Comparison of ENCODE assay signal across 24 cellular contexts in genomic region chr3:42593635-42594034, GRCh38. TPM values are rescaled to one million over a fixed set of nuclear protein-coding genes. Genes with fewer than 3 reads are reported as not detected.
A peak's percentile ranks its signal among the peaks of the same experiment; 100 is the strongest.
DNase-seq lines count a peak whose midpoint lies in the region; ATAC-seq and TF ChIP-seq lines count a peak whose summit lies in the region.
"Had no signal": no experiment of that assay in that cellular context is flagged by ENCODE, and none has a peak within 500 bp of the region (broad histone marks: within the 10 kb centered on the region; RNA-seq: fewer than 3 reads in every experiment).

No MANE protein-coding gene starts in this region.

- H2BK120ac ChIP-seq in H9 (ENCODE audit: low read depth, low read length, poor library complexity, severe bottlenecking), result no peak overlapping the region

- peak overlapping the region; percentile 31 for H3K4me2 ChIP-seq in H9 (ENCODE audit: insufficient read depth, insufficient read length, low read length)
- H3K4me2 ChIP-seq: PC-9 had no signal

- no peaks in the 10 kb centered on the region for H3K27me3 Mint-ChIP-seq in activated CD4-positive, alpha-beta T cell treated with anti-CD3 and anti-CD28 coated beads for 36 hours
- H3K27me3 Mint-ChIP-seq in H9 (ENCODE audit: low read depth), result peaks cover 1% of the 10 kb centered on the region; the same call in 1 of the 2 replicates
- no peaks in the 10 kb centered on the region for H3K27me3 Mint-ChIP-seq in activated T-helper 1 cell treated with anti-CD3 and anti-CD28 coated beads, Interleukin-12 subunit alpha, Interleukin-12 subunit beta, Interleukin-2, Interleukin-4 antibody, amounts not matched to agents 30 ng/mL and 10 ng/mL and 1 ng/mL, durations not matched to agents 14 hours and 24 hours and 36 hours (ENCODE audit: insufficient read depth)
- H3K27me3 Mint-ChIP-seq: activated CD4-positive, alpha-beta T cell treated with anti-CD3 and anti-CD28 coated beads, Interleukin-2, amount 10 ng/mL, durations not matched to agents 24 days and 14 days; stimulated activated naive CD8-positive, alpha-beta T cell treated with anti-CD3 and anti-CD28 coated beads, Interleukin-15, Interleukin-2, amounts not matched to agents 100 ng/mL and 50 ng/mL, for 24 hours had no signal

- no peaks in the 10 kb centered on the region; the same call in 1 of the 2 replicates for H3K79me2 ChIP-seq in H9 (ENCODE audit: insufficient read depth, low read length)

- H2AFZ ChIP-seq in H9 (ENCODE audit: low read length), result no peak overlapping the region
- H2AFZ ChIP-seq: PC-9 had no signal

- no peak overlapping the region for H3K18ac ChIP-seq in H9 (ENCODE audit: insufficient read length, low read depth, low read length)

- H2BK15ac ChIP-seq in H9 (ENCODE audit: low read depth, low read length), result no peak overlapping the region

- H4K5ac ChIP-seq in H9 (ENCODE audit: insufficient read length, low read depth, low read length), result no peak overlapping the region

- no peak overlapping the region for H3T11ph ChIP-seq in H9 (ENCODE audit: low read length)

- H2BK20ac ChIP-seq in H9 (ENCODE audit: low read depth, low read length, poor library complexity, severe bottlenecking), result no peak overlapping the region

- peaks cover 37% of the 10 kb centered on the region for H3K4me1 Mint-ChIP-seq in activated CD4-positive, alpha-beta T cell treated with anti-CD3 and anti-CD28 coated beads for 36 hours
- peaks cover 43 to 54% of the 10 kb centered on the region in 2 experiments for H3K4me1 Mint-ChIP-seq in H9
- H3K4me1 Mint-ChIP-seq in activated T-helper 1 cell treated with anti-CD3 and anti-CD28 coated beads, Interleukin-12 subunit alpha, Interleukin-12 subunit beta, Interleukin-2, Interleukin-4 antibody, amounts not matched to agents 30 ng/mL and 10 ng/mL and 1 ng/mL, durations not matched to agents 14 hours and 24 hours and 36 hours (ENCODE audit: low read depth), result peaks cover 38% of the 10 kb centered on the region

- no peak overlapping the region for H3K56ac ChIP-seq in H9 (ENCODE audit: insufficient read length, low read depth, low read length)

- H3K9me3 ChIP-seq in H9 (ENCODE audit: control insufficient read depth, low read depth, low read length) (no peaks in the 10 kb centered on the region), iPS-20b (ENCODE audit: insufficient read depth, low read depth, low read length) (no peaks in the 10 kb centered on the region), psoas muscle (no peaks in the 10 kb centered on the region), uterus (no peaks in the 10 kb centered on the region)
- H3K9me3 ChIP-seq: thyroid gland had no signal

- no peak overlapping the region for H2BK12ac ChIP-seq in H9 (ENCODE audit: insufficient read length, low read depth, low read length)

- H3K27me3 ChIP-seq in H9 (ENCODE audit: insufficient read depth, low read length) (no peaks in the 10 kb centered on the region), iPS-20b (ENCODE audit: insufficient read depth, low read length) (no peaks in the 10 kb centered on the region), psoas muscle (ENCODE audit: insufficient read depth in 3 of 3, low read length in 2 of 3) (no peaks in the 10 kb centered on the region), uterus (no peaks in the 10 kb centered on the region)
- H3K27me3 ChIP-seq: thyroid gland had no signal

- peaks cover 32% of the 10 kb centered on the region for H3K36me3 Mint-ChIP-seq in activated CD4-positive, alpha-beta T cell treated with anti-CD3 and anti-CD28 coated beads for 36 hours (ENCODE audit: low read depth)
- H3K36me3 Mint-ChIP-seq in H9 (ENCODE audit: insufficient read depth in 1 of 3, low read depth in 3 of 3), result peaks cover 25 to 53% (median 36%) of the 10 kb centered on the region in 3 experiments
- H3K36me3 Mint-ChIP-seq in activated T-helper 1 cell treated with anti-CD3 and anti-CD28 coated beads, Interleukin-12 subunit alpha, Interleukin-12 subunit beta, Interleukin-2, Interleukin-4 antibody, amounts not matched to agents 30 ng/mL and 10 ng/mL and 1 ng/mL, durations not matched to agents 14 hours and 24 hours and 36 hours (ENCODE audit: low read depth), result peaks cover 40% of the 10 kb centered on the region

- H3K27ac ChIP-seq in H9 (ENCODE audit: insufficient read length, low read depth, low read length) (peak overlapping the region; percentile 77), iPS-20b (ENCODE audit: low read length) (peak overlapping the region; percentile 61), psoas muscle (no peak overlapping the region), uterus (no peak overlapping the region)
- H3K27ac ChIP-seq: PC-9, thyroid gland, VCaP had no signal

- no peak overlapping the region for H3K23ac ChIP-seq in H9 (ENCODE audit: insufficient read length, low read depth, low read length)

- no peak overlapping the region for H4K91ac ChIP-seq in H9 (ENCODE audit: insufficient read length, low read depth, low read length)

- H3K4me3 ChIP-seq in iPS-20b (ENCODE audit: low read length) (peak overlapping the region; percentile 37; the same call in 1 of the 2 replicates), psoas muscle (no peak overlapping the region), uterus (no peak overlapping the region)
- H3K4me3 ChIP-seq: PC-9, thyroid gland had no signal

- H3K9ac ChIP-seq in H9 (ENCODE audit: extremely low read depth, insufficient read length, low read length) (no peak overlapping the region), iPS-20b (ENCODE audit: low read depth, low read length) (peak overlapping the region; percentile 46; the same call in 1 of the 2 replicates)

- no peak for DNase-seq in activated CD4-positive, alpha-beta T cell treated with anti-CD3 and anti-CD28 coated beads for 36 hours
- no peak for DNase-seq in activated CD4-positive, alpha-beta T cell treated with anti-CD3 and anti-CD28 coated beads, Interleukin-2, amount 50 U/mL, for 1 hour
- DNase-seq in H9 (no peak), psoas muscle (no peak), uterus (no peak)
- no peak for DNase-seq in activated T-helper 1 cell treated with anti-CD3 and anti-CD28 coated beads, Interleukin-12 subunit alpha, Interleukin-12 subunit beta, Interleukin-2, Interleukin-4 antibody, amounts not matched to agents 30 ng/mL and 10 ng/mL and 1 ng/mL, durations not matched to agents 14 hours and 24 hours and 36 hours (ENCODE audit: low spot score)
- DNase-seq: 8988T; activated CD4-positive, alpha-beta T cell treated with anti-CD3 and anti-CD28 coated beads, Interleukin-2, amount 10 ng/mL, durations not matched to agents 24 days and 14 days; activated effector memory CD4-positive, alpha-beta T cell treated with anti-CD3 and anti-CD28 coated beads, Interleukin-2, amount 50 U/mL, for 16 hours; cerebellar nuclear complex; hypothalamus; NCI-H1694 treated with DMSO at 0.1 percent for 48 hours; NCI-H510A; occipital lobe; PC-9; thyroid gland had no signal

- H3K4me1 ChIP-seq in H9 (ENCODE audit: insufficient read depth, low read length) (no peaks in the 10 kb centered on the region; the same call in 1 of the 2 replicates), iPS-20b (ENCODE audit: insufficient read depth, low read length) (peaks cover 23% of the 10 kb centered on the region), psoas muscle (no peaks in the 10 kb centered on the region), uterus (peaks cover 0 to 4% of the 10 kb centered on the region in 2 donors)

- H2AK5ac ChIP-seq in H9 (ENCODE audit: insufficient read length, low read length), result no peak overlapping the region

- no peak overlapping the region for H3K4me3 Mint-ChIP-seq in activated CD4-positive, alpha-beta T cell treated with anti-CD3 and anti-CD28 coated beads for 36 hours
- peak overlapping the region; percentile 43 to 47; a peak in 4 of 5 replicates for H3K4me3 Mint-ChIP-seq in H9
- no peak overlapping the region for H3K4me3 Mint-ChIP-seq in activated T-helper 1 cell treated with anti-CD3 and anti-CD28 coated beads, Interleukin-12 subunit alpha, Interleukin-12 subunit beta, Interleukin-2, Interleukin-4 antibody, amounts not matched to agents 30 ng/mL and 10 ng/mL and 1 ng/mL, durations not matched to agents 14 hours and 24 hours and 36 hours
- H3K4me3 Mint-ChIP-seq: activated CD4-positive, alpha-beta T cell treated with anti-CD3 and anti-CD28 coated beads, Interleukin-2, amount 10 ng/mL, durations not matched to agents 24 days and 14 days; stimulated activated naive CD8-positive, alpha-beta T cell treated with anti-CD3 and anti-CD28 coated beads, Interleukin-15, Interleukin-2, amounts not matched to agents 100 ng/mL and 50 ng/mL, for 24 hours had no signal

- H2BK5ac ChIP-seq in H9 (ENCODE audit: insufficient read length, low read length), result no peak overlapping the region

- H4K20me1 ChIP-seq in H9 (ENCODE audit: control insufficient read depth, insufficient read depth, insufficient read length), result no peaks in the 10 kb centered on the region

- no peak for TF ChIP-seq POLR2A in uterus (IDR thresholded peaks at IDR 0.05)

- peaks cover 6% of the 10 kb centered on the region for H3K23me2 ChIP-seq in H9 (ENCODE audit: insufficient read length, low read depth, low read length, poor library complexity, severe bottlenecking)

- POLR2A ChIA-PET in activated CD4-positive, alpha-beta T cell treated with anti-CD3 and anti-CD28 coated beads for 36 hours (lab: Charles Lee), result no interaction called here

- H3K14ac ChIP-seq in H9 (ENCODE audit: insufficient read depth, low read length), result no peak overlapping the region

- no peak for ATAC-seq in activated CD4-positive, alpha-beta T cell treated with anti-CD3 and anti-CD28 coated beads for 36 hours
- ATAC-seq in psoas muscle (no peak), GM19395 (IDR thresholded peaks at IDR 0.05; ENCODE audit: unreplicated experiment) (no peak)
- ATAC-seq: HepG2, left lobe of liver, Right ventricle myocardium inferior, SK-N-SH treated with all-trans-retinoic acid at 6 μM for 48 hours had no signal

- no peaks in the 10 kb centered on the region for H3K79me1 ChIP-seq in H9 (ENCODE audit: insufficient read depth, low read depth, low read length, poor library complexity, severe bottlenecking)

- H3K9me3 Mint-ChIP-seq in activated CD4-positive, alpha-beta T cell treated with anti-CD3 and anti-CD28 coated beads for 36 hours (ENCODE audit: low read depth), result no peaks in the 10 kb centered on the region
- H3K9me3 Mint-ChIP-seq in H9, result no peaks in the 10 kb centered on the region
- no peaks in the 10 kb centered on the region for H3K9me3 Mint-ChIP-seq in activated T-helper 1 cell treated with anti-CD3 and anti-CD28 coated beads, Interleukin-12 subunit alpha, Interleukin-12 subunit beta, Interleukin-2, Interleukin-4 antibody, amounts not matched to agents 30 ng/mL and 10 ng/mL and 1 ng/mL, durations not matched to agents 14 hours and 24 hours and 36 hours
- H3K9me3 Mint-ChIP-seq: activated CD4-positive, alpha-beta T cell treated with anti-CD3 and anti-CD28 coated beads, Interleukin-2, amount 10 ng/mL, durations not matched to agents 24 days and 14 days; stimulated activated naive CD8-positive, alpha-beta T cell treated with anti-CD3 and anti-CD28 coated beads, Interleukin-15, Interleukin-2, amounts not matched to agents 100 ng/mL and 50 ng/mL, for 24 hours had no signal

- H3K4ac ChIP-seq in H9 (ENCODE audit: low read depth, low read length), result no peak overlapping the region

- intact Hi-C loops in activated CD4-positive, alpha-beta T cell treated with anti-CD3 and anti-CD28 coated beads for 36 hours (cut with DNase I, micrococcal nuclease), result no loop called here
- intact Hi-C loops in activated T-helper 1 cell treated with anti-CD3 and anti-CD28 coated beads, Interleukin-12 subunit alpha, Interleukin-12 subunit beta, Interleukin-2, Interleukin-4 antibody, amounts not matched to agents 30 ng/mL and 10 ng/mL and 1 ng/mL, durations not matched to agents 14 hours and 24 hours and 36 hours (cut with micrococcal nuclease), result loop anchor here (5.0 kb wide), 1 partner anchor 1029 kb away; the partner anchor contains the start of gene ANO10
- intact Hi-C loops in psoas muscle (cut with DNase I) (no loop called here), uterus (cut with DNase I; ENCODE audit: low total_unique reads) (no loop called here)

- CTCF ChIA-PET in activated CD4-positive, alpha-beta T cell treated with anti-CD3 and anti-CD28 coated beads for 36 hours (lab: Charles Lee), result interaction anchor here (1.3 kb wide), 1 partner anchor 13 kb away, joined by 3 read pairs; no protein-coding TSS in a partner anchor

- no CpG with 5 or more reads among the region's 1 CpG for WGBS in H9 (ENCODE audit: extremely low coverage, insufficient read length, low lambda C conversion rate)
- 95 to 100% (median 100%) methylated on average over 1 of the region's 1 CpG for WGBS in psoas muscle, 3 donors

- no peak overlapping the region for H4K8ac ChIP-seq in H9 (replicated peaks; ENCODE audit: insufficient read length, low read depth, low read length)

- H3K36me3 ChIP-seq in iPS-20b (ENCODE audit: insufficient read depth, low read depth, low read length), result peaks cover 54% of the 10 kb centered on the region
- H3K36me3 ChIP-seq in psoas muscle (ENCODE audit: insufficient read depth in 1 of 2, low read depth in 1 of 2), result peaks cover 0 to 13% of the 10 kb centered on the region in 2 donors
- no peaks in the 10 kb centered on the region for H3K36me3 ChIP-seq in uterus

- H3K27ac Mint-ChIP-seq in activated CD4-positive, alpha-beta T cell treated with anti-CD3 and anti-CD28 coated beads for 36 hours, result peak overlapping the region; percentile 23
- peak overlapping the region; percentile 0 to 92 (median 90); a peak in 5 of 7 replicates for H3K27ac Mint-ChIP-seq in H9
- H3K27ac Mint-ChIP-seq in activated T-helper 1 cell treated with anti-CD3 and anti-CD28 coated beads, Interleukin-12 subunit alpha, Interleukin-12 subunit beta, Interleukin-2, Interleukin-4 antibody, amounts not matched to agents 30 ng/mL and 10 ng/mL and 1 ng/mL, durations not matched to agents 14 hours and 24 hours and 36 hours, result peak overlapping the region; percentile 20
- H3K27ac Mint-ChIP-seq: activated CD4-positive, alpha-beta T cell treated with anti-CD3 and anti-CD28 coated beads, Interleukin-2, amount 10 ng/mL, durations not matched to agents 24 days and 14 days; stimulated activated naive CD8-positive, alpha-beta T cell treated with anti-CD3 and anti-CD28 coated beads, Interleukin-15, Interleukin-2, amounts not matched to agents 100 ng/mL and 50 ng/mL, for 24 hours had no signal

- no peak for TF ChIP-seq CTCF in H9 (conservative IDR thresholded peaks at IDR 0.05)
- no peak for TF ChIP-seq CTCF in psoas muscle (IDR thresholded peaks at IDR 0.05)
- TF ChIP-seq CTCF in uterus (IDR thresholded peaks at IDR 0.05), result no peak

RNA-seq across cellular contexts. Expression of gene SS18L2, which starts 3.0 kb away (rescaled TPM):
- 10 to 100 TPM; 42.0 to 54.5 TPM for total RNA-seq in activated CD4-positive, alpha-beta T cell treated with anti-CD3 and anti-CD28 coated beads for 36 hours
- total RNA-seq in H9 (2021) (92.1 and 97.8 TPM in 2 replicates), psoas muscle (10 to 100 TPM in 1 of 4 donors, 1 to 10 TPM in 3; 8.2 to 11.2 (median 9.5) TPM), uterus (10 to 100 TPM in 3 of 4 donors, 1 to 10 TPM in 1; 7.4 to 20.0 (median 15.7) TPM)
- 66.3 and 67.5 TPM in 2 replicates for total RNA-seq in activated T-helper 1 cell treated with anti-CD3 and anti-CD28 coated beads, Interleukin-12 subunit alpha, Interleukin-12 subunit beta, Interleukin-2, Interleukin-4 antibody, amounts not matched to agents 30 ng/mL and 10 ng/mL and 1 ng/mL, durations not matched to agents 14 hours and 24 hours and 36 hours
- polyA plus RNA-seq in psoas muscle, result 10 to 100 TPM; 16.8 to 31.6 (median 20.1) TPM

RNA-seq across cellular contexts. Expression of gene NKTR, which starts 6.9 kb away (rescaled TPM):
- total RNA-seq in activated CD4-positive, alpha-beta T cell treated with anti-CD3 and anti-CD28 coated beads for 36 hours, result 10 to 100 TPM; 50.8 to 59.2 TPM
- total RNA-seq in H9 (2021) (66.4 and 79.8 TPM in 2 replicates), psoas muscle (10 to 100 TPM; 12.9 to 23.0 (median 17.6) TPM), uterus (100 to 1,000 TPM; 119 to 361 (median 164) TPM)
- total RNA-seq in activated T-helper 1 cell treated with anti-CD3 and anti-CD28 coated beads, Interleukin-12 subunit alpha, Interleukin-12 subunit beta, Interleukin-2, Interleukin-4 antibody, amounts not matched to agents 30 ng/mL and 10 ng/mL and 1 ng/mL, durations not matched to agents 14 hours and 24 hours and 36 hours, result 76.9 and 79.7 TPM in 2 replicates
- polyA plus RNA-seq in psoas muscle, result 10 to 100 TPM in 2 of 3 donors, 1 to 10 TPM in 1; 9.0 to 14.1 (median 11.1) TPM

RNA-seq across cellular contexts. Expression of gene SEC22C, which starts 11.9 kb away (rescaled TPM):
- total RNA-seq in activated CD4-positive, alpha-beta T cell treated with anti-CD3 and anti-CD28 coated beads for 36 hours, result 10 to 100 TPM; 34.2 to 42.5 TPM
- total RNA-seq in H9 (2021), result 28.2 and 28.8 TPM in 2 replicates
- total RNA-seq in activated T-helper 1 cell treated with anti-CD3 and anti-CD28 coated beads, Interleukin-12 subunit alpha, Interleukin-12 subunit beta, Interleukin-2, Interleukin-4 antibody, amounts not matched to agents 30 ng/mL and 10 ng/mL and 1 ng/mL, durations not matched to agents 14 hours and 24 hours and 36 hours, result 37.5 and 38.3 TPM in 2 replicates
- total RNA-seq in psoas muscle, result 10 to 100 TPM; 13.0 to 31.0 (median 15.5) TPM
- 10 to 100 TPM; 11.2 to 46.8 (median 15.5) TPM for polyA plus RNA-seq in psoas muscle
- total RNA-seq in uterus, result 10 to 100 TPM; 49.7 to 82.6 (median 66.0) TPM

RNA-seq across cellular contexts. Expression of gene ZBTB47, which starts 59.9 kb away (rescaled TPM):
- total RNA-seq in activated CD4-positive, alpha-beta T cell treated with anti-CD3 and anti-CD28 coated beads for 36 hours, result under 1 TPM; 0.60 to 0.62 TPM
- 3.6 and 4.2 TPM in 2 replicates for total RNA-seq in H9 (2021)
- total RNA-seq in activated T-helper 1 cell treated with anti-CD3 and anti-CD28 coated beads, Interleukin-12 subunit alpha, Interleukin-12 subunit beta, Interleukin-2, Interleukin-4 antibody, amounts not matched to agents 30 ng/mL and 10 ng/mL and 1 ng/mL, durations not matched to agents 14 hours and 24 hours and 36 hours, result 1.4 and 1.8 TPM in 2 replicates
- 100 to 1,000 TPM in 2 of 4 donors, 10 to 100 TPM in 2; 87.2 to 151 (median 110) TPM for total RNA-seq in psoas muscle
- 10 to 100 TPM; 41.6 to 90.3 (median 72.6) TPM for polyA plus RNA-seq in psoas muscle
- 10 to 100 TPM; 29.1 to 44.7 (median 32.1) TPM for total RNA-seq in uterus

Comparison
In these comparisons a context has a peak if more than half of its experiments do, and no peak if none do; other contexts are left out.
1. H3K27ac Mint-ChIP-seq: peak in every context shown above with its lines; median percentile 90 in H9; 23 in activated CD4-positive, alpha-beta T cell treated with anti-CD3 and anti-CD28 coated beads for 36 hours; 20 in activated T-helper 1 cell treated with anti-CD3 and anti-CD28 coated beads, Interleukin-12 subunit alpha, Interleukin-12 subunit beta, Interleukin-2, Interleukin-4 antibody, amounts not matched to agents 30 ng/mL and 10 ng/mL and 1 ng/mL, durations not matched to agents 14 hours and 24 hours and 36 hours.
2. H3K4me3 Mint-ChIP-seq: peak in H9 (2 of 2); none in activated CD4-positive, alpha-beta T cell treated with anti-CD3 and anti-CD28 coated beads for 36 hours (single experiment) and activated T-helper 1 cell treated with anti-CD3 and anti-CD28 coated beads, Interleukin-12 subunit alpha, Interleukin-12 subunit beta, Interleukin-2, Interleukin-4 antibody, amounts not matched to agents 30 ng/mL and 10 ng/mL and 1 ng/mL, durations not matched to agents 14 hours and 24 hours and 36 hours (single experiment).
3. H3K27ac ChIP-seq: peak in H9 (single experiment) and iPS-20b (single experiment); none in psoas muscle (single experiment) and uterus (0 of 2).